In genomic region chr2:224038830-224039079, GRCh38 we compare ENCODE assay signal across 8 cellular contexts. TPM values are rescaled to one million over a fixed set of nuclear protein-coding genes. Genes with fewer than 3 reads are reported as not detected.
A peak's percentile ranks its signal among the peaks of the same experiment; 100 is the strongest.
DNase-seq lines count a peak whose midpoint lies in the region; ATAC-seq, FAIRE-seq and TF ChIP-seq lines count a peak whose summit lies in the region.

No MANE protein-coding gene starts in this region.

- no peaks in the 10 kb centered on the region for H3K9me3 ChIP-seq in CD8-positive, alpha-beta memory T cell (ENCODE audit: low read length)
- H3K9me3 ChIP-seq in HCT116 (ENCODE audit: control insufficient read depth in 1 of 2, insufficient read depth in 1 of 2, low read depth in 1 of 2, low read length in 2 of 2) (no peaks in the 10 kb centered on the region), T-helper 17 cell (ENCODE audit: control insufficient read depth, low read length, poor library complexity, severe bottlenecking) (no peaks in the 10 kb centered on the region), kidney (ENCODE audit: control insufficient read depth in 1 of 2, low read length in 2 of 2) (no peaks in the 10 kb centered on the region), upper lobe of left lung (no peaks in the 10 kb centered on the region)

- peak overlapping the region; percentile 94 for H3K4me2 ChIP-seq in HCT116 (ENCODE audit: low read length)

- H2AFZ ChIP-seq in HCT116 (ENCODE audit: low read depth, low read length, poor library complexity, severe bottlenecking) = no peak overlapping the region

- peaks cover 0 to 5% (median 0%) of the 10 kb centered on the region in 3 donors for H3K36me3 Mint-ChIP-seq in CD8-positive, alpha-beta memory T cell
- H3K36me3 Mint-ChIP-seq in T-helper 17 cell (ENCODE audit: low read depth) = peaks cover 8% of the 10 kb centered on the region

- H3K9me3 Mint-ChIP-seq in CD8-positive, alpha-beta memory T cell = peaks cover 0 to under 1% (median 0%) of the 10 kb centered on the region in 5 donors

- RAD21 ChIA-PET in HCT116 (lab: Charles Lee; ENCODE audit: low non-redundant PET in 1 of 2, low total read pairs in 2 of 2, uncharacterized antibody in 2 of 2, unreplicated experiment in 2 of 2) = interaction anchor here (1.1 to 1.5 kb wide), 3 partner anchors 107 to 246 kb away, joined by 3 to 9 read pairs (median 4); no protein-coding TSS in a partner anchor

- H3K27ac ChIP-seq in CD8-positive, alpha-beta memory T cell (ENCODE audit: low read depth, low read length) = no peak overlapping the region
- peak overlapping the region; percentile 67; the same call in 1 of the 2 replicates for H3K27ac ChIP-seq in HCT116 (ENCODE audit: low read depth, low read length)
- no peak overlapping the region for H3K27ac ChIP-seq in kidney (ENCODE audit: low read depth in 2 of 2, low read length in 2 of 2)
- H3K27ac ChIP-seq in upper lobe of left lung = no peak overlapping the region

- DNase-seq in CD8-positive, alpha-beta memory T cell = peak in 2 of 5 donors; percentile 2 to 33
- DNase-seq in HCT116 (ENCODE audit: low read depth, low spot score) = no peak
- no peak for DNase-seq in T-helper 17 cell
- DNase-seq in kidney = no peak
- DNase-seq in upper lobe of left lung = no peak
- no peak for DNase-seq in DMS153 (lab: John Stamatoyannopoulos, UW)
- DNase-seq in dedifferentiated amniotic fluid mesenchymal stem cell (ENCODE audit: extremely low spot score) = no peak
- DNase-seq in retina = no peak

- peaks cover 5% of the 10 kb centered on the region for H3K4me1 ChIP-seq in CD8-positive, alpha-beta memory T cell (ENCODE audit: insufficient read depth, low read length)
- H3K4me1 ChIP-seq in HCT116 (ENCODE audit: control insufficient read depth in 1 of 2, insufficient read depth in 2 of 2, low read length in 2 of 2) (peaks cover 7 to 18% of the 10 kb centered on the region in 2 experiments; a peak in 3 of 4 replicates), kidney (ENCODE audit: control insufficient read depth in 1 of 2, insufficient read depth in 1 of 2, low read depth in 1 of 2, low read length in 2 of 2) (peaks cover 0 to 4% of the 10 kb centered on the region in 2 donors), upper lobe of left lung (peaks cover 8 to 25% (median 16%) of the 10 kb centered on the region in 4 donors)

- H3K36me3 ChIP-seq in CD8-positive, alpha-beta memory T cell (ENCODE audit: insufficient read depth, low read length) = no peaks in the 10 kb centered on the region
- H3K36me3 ChIP-seq in HCT116 (ENCODE audit: control insufficient read depth in 1 of 2, insufficient read depth in 2 of 2, low read length in 2 of 2) (no peaks in the 10 kb centered on the region), kidney (ENCODE audit: control insufficient read depth in 1 of 2, insufficient read depth in 2 of 2, low read length in 2 of 2) (peaks cover 0 to 2% of the 10 kb centered on the region in 2 donors), upper lobe of left lung (no peaks in the 10 kb centered on the region)

- H3K27me3 Mint-ChIP-seq in CD8-positive, alpha-beta memory T cell = peaks cover 40 to 83% of the 10 kb centered on the region in 2 donors
- H3K27me3 Mint-ChIP-seq in T-helper 17 cell = peaks cover 86% of the 10 kb centered on the region

- no TSS peak for BruUV-seq in HCT116 (replicated peaks; lab: Mats Ljungman, UMichigan)

- CTCF ChIA-PET in CD8-positive, alpha-beta memory T cell (lab: Charles Lee) = no interaction called here
- CTCF ChIA-PET in HCT116 (lab: Charles Lee) = interaction anchor here (0.7 to 1.4 kb wide), 4 partner anchors 45 to 246 kb away, joined by 5 to 6 read pairs (median 6); no protein-coding TSS in a partner anchor

- peaks cover 9% of the 10 kb centered on the region for H3K27me3 ChIP-seq in CD8-positive, alpha-beta memory T cell (ENCODE audit: insufficient read depth, low read length, poor library complexity, severe bottlenecking)
- no peaks in the 10 kb centered on the region; the same call in 1 of the 2 replicates for H3K27me3 ChIP-seq in HCT116 (ENCODE audit: insufficient read depth, low read length)
- H3K27me3 ChIP-seq in upper lobe of left lung = peaks cover 0 to 20% (median 9%) of the 10 kb centered on the region in 4 donors

- no peak for TF ChIP-seq RAD21 in HCT116 (IDR thresholded peaks at IDR 0.05; ENCODE audit: low read depth)

- no peak overlapping the region for H3K27ac Mint-ChIP-seq in CD8-positive, alpha-beta memory T cell
- no peak overlapping the region for H3K27ac Mint-ChIP-seq in T-helper 17 cell

- H4K20me1 ChIP-seq in HCT116 (ENCODE audit: insufficient read depth) = no peaks in the 10 kb centered on the region

- H3K9ac ChIP-seq in HCT116 (ENCODE audit: low read length) (peak overlapping the region; percentile 61), kidney (ENCODE audit: low read length in 2 of 2) (no peak overlapping the region)

- POLR2A ChIA-PET in CD8-positive, alpha-beta memory T cell (lab: Charles Lee) = no interaction called here
- POLR2A ChIA-PET in HCT116 (lab: Charles Lee) = interaction anchor here (0.7 to 1.4 kb wide), 4 partner anchors 48 to 244 kb away, joined by 3 to 4 read pairs (median 3); no protein-coding TSS in a partner anchor

- TF ChIP-seq POLR2A in HCT116 (IDR thresholded peaks at IDR 0.05; ENCODE audit: borderline replicate concordance, extremely low read depth, insufficient read depth, insufficient read length) (no peak), upper lobe of left lung (IDR thresholded peaks at IDR 0.05) (no peak)

- peak overlapping the region; percentile 66 for H3K4me3 ChIP-seq in CD8-positive, alpha-beta memory T cell (ENCODE audit: low read length)
- H3K4me3 ChIP-seq in HCT116 (replicated peaks in 1 of 2; ENCODE audit: low read depth in 1 of 2, low read length in 2 of 2) (peak overlapping the region; percentile 68 to 72), kidney (ENCODE audit: low read length in 2 of 2) (peak overlapping the region; percentile 9 to 70), upper lobe of left lung (peak overlapping the region in 3 of 4 donors; percentile 53 to 57 (median 55))

- 0% methylated on average over 2 of the region's 35 CpGs; no CpG with 5 or more reads in 1 of the 2 donors for WGBS in upper lobe of left lung, 2 donors

- peaks cover 24% of the 10 kb centered on the region for H3K79me2 ChIP-seq in HCT116 (ENCODE audit: insufficient read depth, low read length)

- no peaks in the 10 kb centered on the region for H3K9me2 ChIP-seq in HCT116 (ENCODE audit: insufficient read depth)

- no peak overlapping the region for H3K4me3 Mint-ChIP-seq in CD8-positive, alpha-beta memory T cell
- peak overlapping the region; percentile 92 for H3K4me3 Mint-ChIP-seq in T-helper 17 cell

- TF ChIP-seq CTCF in HCT116 (IDR thresholded peaks at IDR 0.05 in 2 of 3, conservative IDR thresholded peaks at IDR 0.05 in 1 of 3; ENCODE audit: borderline replicate concordance in 1 of 3, insufficient read depth in 1 of 3, low read depth in 2 of 3, low read length in 2 of 3) = no peak
- no peak for TF ChIP-seq CTCF in kidney (IDR thresholded peaks at IDR 0.05; ENCODE audit: borderline replicate concordance, extremely low read depth, insufficient read depth)
- TF ChIP-seq CTCF in upper lobe of left lung (IDR thresholded peaks at IDR 0.05) = no peak

- no peak for TF ChIP-seq EP300 in upper lobe of left lung (IDR thresholded peaks at IDR 0.05)

- ATAC-seq in HCT116 = peak; percentile 50
- peak; percentile 26 for ATAC-seq in T-helper 17 cell
- peak in 1 of 2 donors; percentile 65 for ATAC-seq in upper lobe of left lung (ENCODE audit: low FRiP score in 2 of 2)

- intact Hi-C loops in HCT116 (cut with micrococcal nuclease) (loop anchor here (1.0 to 5.0 kb wide), 3 partner anchors 46 to 246 kb away; no protein-coding TSS in a partner anchor), kidney (cut with DNase I) (no loop called here)

- H3K4me1 Mint-ChIP-seq in CD8-positive, alpha-beta memory T cell = peaks cover 14 to 20% (median 20%) of the 10 kb centered on the region in 3 donors
- peaks cover 15% of the 10 kb centered on the region for H3K4me1 Mint-ChIP-seq in T-helper 17 cell

- no peak for FAIRE-seq in kidney (lab: Jason Lieb, UNC)

TF ChIP-seq in HCT116, 20 proteins besides CTCF, POLR2A, EP300 and RAD21 (continues in another document):
- no peak for TF ChIP-seq EZH2phosphoT487 (IDR thresholded peaks at IDR 0.05; ENCODE audit: borderline replicate concordance)
- TF ChIP-seq SP1 (IDR thresholded peaks at IDR 0.05; ENCODE audit: low read depth) = no peak
- no peak for TF ChIP-seq FOSL1 (IDR thresholded peaks at IDR 0.05; ENCODE audit: low read depth)
- TF ChIP-seq SIN3A (IDR thresholded peaks at IDR 0.05; ENCODE audit: low read depth) = no peak
- TF ChIP-seq MAX (IDR thresholded peaks at IDR 0.05) = no peak
- no peak for TF ChIP-seq ZFX (IDR thresholded peaks at IDR 0.05)
- TF ChIP-seq YY1 (IDR thresholded peaks at IDR 0.05; ENCODE audit: extremely low read depth, insufficient replicate concordance, low read depth, low read length) = no peak
- TF ChIP-seq TCF7L2 (IDR thresholded peaks at IDR 0.05; ENCODE audit: borderline replicate concordance, extremely low read depth, insufficient read depth, insufficient read length) = no peak
- no peak for TF ChIP-seq ELF1 (IDR thresholded peaks at IDR 0.05; ENCODE audit: borderline replicate concordance, low read depth)
- no peak for TF ChIP-seq ZNF274 (IDR thresholded peaks at IDR 0.05; ENCODE audit: low read depth, low read length)

RNA-seq across cellular contexts. Expression of gene SERPINE2, which starts 0.3 kb away (rescaled TPM):
- total RNA-seq in CD8-positive, alpha-beta memory T cell = 1 to 10 TPM; 5.0 to 6.4 TPM
- 2.2 TPM for polyA plus RNA-seq in CD8-positive, alpha-beta memory T cell
- total RNA-seq in HCT116 (2021; ENCODE audit: unreplicated experiment) (93.3 TPM), T-helper 17 cell (1 to 10 TPM in 1 of 2 donors, under 1 TPM in 1; 0.37 to 3.9 TPM), kidney (27.3 TPM), upper lobe of left lung (10 to 100 TPM in 1 of 6 donors, 1 to 10 TPM in 5; 1.0 to 11.7 (median 3.3) TPM)
- polyA plus RNA-seq in HCT116 (2012) = 127 and 128 TPM in 2 replicates
- 29.2 TPM for polyA plus RNA-seq in kidney (ENCODE audit: insufficient read depth, low read depth, low replicate concordance)
